ENCODE assay signal across 34 cellular contexts in genomic region chrX:9576059-9576458, GRCh38.
"Had no signal": no experiment of that assay in that cellular context is flagged by ENCODE, and none has a peak within 500 bp of the region (broad histone marks: within the 10 kb centered on the region; RNA-seq: fewer than 3 reads in every experiment).

No MANE protein-coding gene starts in this region.

- H3K36me3 ChIP-seq: colonic mucosa, gastrocnemius medialis, heart right ventricle, right atrium auricular region, suprapubic skin, vagina had no signal

- H3K4me1 ChIP-seq: colonic mucosa, heart right ventricle, parathyroid adenoma, right atrium auricular region, suprapubic skin, vagina had no signal

- DNase-seq: colonic mucosa; effector CD8-positive, alpha-beta T cell; endodermal cell; foreskin fibroblast; gastrocnemius medialis; heart right ventricle; hypothalamus; immature natural killer cell; islet precursor cell; kidney glomerular epithelial cell; left colon; mesenchymal stem cell; mucosa of descending colon; naive B cell; stimulated activated CD4-positive, alpha-beta T cell treated with anti-CD3 and anti-CD28 coated beads, Interleukin-12 subunit alpha, Interleukin-12 subunit beta, amount 100 ng/mL, for 4 hours; stimulated activated CD4-positive, alpha-beta T cell treated with anti-CD3 and anti-CD28 coated beads, Interleukin-1b, Interleukin-23, amount 100 ng/mL, for 48 hours; stimulated activated CD4-positive, alpha-beta T cell treated with anti-CD3 and anti-CD28 coated beads, Interleukin-4, amount 100 ng/mL, for 1 hour; stimulated activated CD8-positive, alpha-beta memory T cell treated with anti-CD3 and anti-CD28 coated beads, Interleukin-4, amount 100 ng/mL, for 48 hours; stimulated activated naive CD4-positive, alpha-beta T cell; stimulated activated naive CD8-positive, alpha-beta T cell treated with anti-CD3 and anti-CD28 coated beads, Interleukin-15, amount 100 ng/mL, for 72 hours; trophoblast cell had no signal

- H3K4me2 ChIP-seq: smooth muscle cell had no signal

- H3K9me3 ChIP-seq: colonic mucosa, gastrocnemius medialis, heart right ventricle, mucosa of descending colon, right atrium auricular region, suprapubic skin, vagina had no signal

- H3K27me3 ChIP-seq: colonic mucosa, gastrocnemius medialis, right atrium auricular region, suprapubic skin, vagina had no signal

- H3K36me3 Mint-ChIP-seq: immature natural killer cell; mesothelial cell of epicardium; natural killer cell treated with Interleukin-12 subunit alpha and Interleukin-12 subunit beta and Interleukin-15 and Interleukin-18, amount 100 ng/mL, for 72 hours had no signal

- ATAC-seq: esophagus mucosa; gastrocnemius medialis; left colon; mucosa of descending colon; natural killer cell treated with Interleukin-12 subunit alpha and Interleukin-12 subunit beta and Interleukin-15 and Interleukin-18, amount 100 ng/mL, for 72 hours; sciatic nerve; stimulated activated naive CD8-positive, alpha-beta T cell treated with anti-CD3 and anti-CD28 coated beads, Interleukin-15, amount 100 ng/mL, for 72 hours had no signal

- H2AFZ ChIP-seq: parathyroid adenoma had no signal

- H3K27ac Mint-ChIP-seq: dendritic cell treated with granulocyte-macrophage colony-stimulating factor and Interleukin-4, amounts not matched to agents 40 ng/mL and 50 ng/mL, for 4 days; endodermal cell; immature natural killer cell; mesothelial cell of epicardium; natural killer cell treated with Interleukin-12 subunit alpha and Interleukin-12 subunit beta and Interleukin-15 and Interleukin-18, amount 100 ng/mL, for 72 hours; progenitor cell of endocrine pancreas; stimulated activated naive CD8-positive, alpha-beta T cell treated with anti-CD3 and anti-CD28 coated beads, Interleukin-15, amount 100 ng/mL, for 72 hours had no signal

- H3K27ac ChIP-seq: colonic mucosa, epithelial cell of prostate, gastrocnemius medialis, heart right ventricle, parathyroid adenoma, right atrium auricular region, suprapubic skin, vagina had no signal

- H3K9me3 Mint-ChIP-seq: dendritic cell treated with granulocyte-macrophage colony-stimulating factor and Interleukin-4, amounts not matched to agents 40 ng/mL and 50 ng/mL, for 4 days; immature natural killer cell; natural killer cell treated with Interleukin-12 subunit alpha and Interleukin-12 subunit beta and Interleukin-15 and Interleukin-18, amount 100 ng/mL, for 72 hours; stimulated activated naive CD8-positive, alpha-beta T cell treated with anti-CD3 and anti-CD28 coated beads, Interleukin-15, amount 100 ng/mL, for 72 hours had no signal

- H3K79me2 ChIP-seq: parathyroid adenoma had no signal

- H3K4me3 Mint-ChIP-seq: dendritic cell treated with granulocyte-macrophage colony-stimulating factor and Interleukin-4, amounts not matched to agents 40 ng/mL and 50 ng/mL, for 4 days; endodermal cell; immature natural killer cell; mesothelial cell of epicardium; natural killer cell treated with Interleukin-12 subunit alpha and Interleukin-12 subunit beta and Interleukin-15 and Interleukin-18, amount 100 ng/mL, for 72 hours; neural crest cell; stimulated activated naive CD8-positive, alpha-beta T cell treated with anti-CD3 and anti-CD28 coated beads, Interleukin-15, amount 100 ng/mL, for 72 hours had no signal

- H3K9ac ChIP-seq: parathyroid adenoma had no signal

- H3K4me3 ChIP-seq: colonic mucosa, gastrocnemius medialis, heart right ventricle, mucosa of descending colon, right atrium auricular region, smooth muscle cell, suprapubic skin, vagina had no signal

- H3K27me3 Mint-ChIP-seq: dendritic cell treated with granulocyte-macrophage colony-stimulating factor and Interleukin-4, amounts not matched to agents 40 ng/mL and 50 ng/mL, for 4 days; naive B cell; natural killer cell treated with Interleukin-12 subunit alpha and Interleukin-12 subunit beta and Interleukin-15 and Interleukin-18, amount 100 ng/mL, for 72 hours; progenitor cell of endocrine pancreas; stimulated activated naive CD8-positive, alpha-beta T cell treated with anti-CD3 and anti-CD28 coated beads, Interleukin-15, amount 100 ng/mL, for 72 hours had no signal
